ENCODE assay signal across 1 cellular context in genomic region chr1:207308451-207309190, GRCh38.
TF ChIP-seq lines count a peak whose summit lies in the region.

No MANE protein-coding gene starts in this region.

TF ChIP-seq in K562, 482 proteins besides CTCF, POLR2A, EP300 and RAD21 (continued from another document):
- TF ChIP-seq, protein P1, sequence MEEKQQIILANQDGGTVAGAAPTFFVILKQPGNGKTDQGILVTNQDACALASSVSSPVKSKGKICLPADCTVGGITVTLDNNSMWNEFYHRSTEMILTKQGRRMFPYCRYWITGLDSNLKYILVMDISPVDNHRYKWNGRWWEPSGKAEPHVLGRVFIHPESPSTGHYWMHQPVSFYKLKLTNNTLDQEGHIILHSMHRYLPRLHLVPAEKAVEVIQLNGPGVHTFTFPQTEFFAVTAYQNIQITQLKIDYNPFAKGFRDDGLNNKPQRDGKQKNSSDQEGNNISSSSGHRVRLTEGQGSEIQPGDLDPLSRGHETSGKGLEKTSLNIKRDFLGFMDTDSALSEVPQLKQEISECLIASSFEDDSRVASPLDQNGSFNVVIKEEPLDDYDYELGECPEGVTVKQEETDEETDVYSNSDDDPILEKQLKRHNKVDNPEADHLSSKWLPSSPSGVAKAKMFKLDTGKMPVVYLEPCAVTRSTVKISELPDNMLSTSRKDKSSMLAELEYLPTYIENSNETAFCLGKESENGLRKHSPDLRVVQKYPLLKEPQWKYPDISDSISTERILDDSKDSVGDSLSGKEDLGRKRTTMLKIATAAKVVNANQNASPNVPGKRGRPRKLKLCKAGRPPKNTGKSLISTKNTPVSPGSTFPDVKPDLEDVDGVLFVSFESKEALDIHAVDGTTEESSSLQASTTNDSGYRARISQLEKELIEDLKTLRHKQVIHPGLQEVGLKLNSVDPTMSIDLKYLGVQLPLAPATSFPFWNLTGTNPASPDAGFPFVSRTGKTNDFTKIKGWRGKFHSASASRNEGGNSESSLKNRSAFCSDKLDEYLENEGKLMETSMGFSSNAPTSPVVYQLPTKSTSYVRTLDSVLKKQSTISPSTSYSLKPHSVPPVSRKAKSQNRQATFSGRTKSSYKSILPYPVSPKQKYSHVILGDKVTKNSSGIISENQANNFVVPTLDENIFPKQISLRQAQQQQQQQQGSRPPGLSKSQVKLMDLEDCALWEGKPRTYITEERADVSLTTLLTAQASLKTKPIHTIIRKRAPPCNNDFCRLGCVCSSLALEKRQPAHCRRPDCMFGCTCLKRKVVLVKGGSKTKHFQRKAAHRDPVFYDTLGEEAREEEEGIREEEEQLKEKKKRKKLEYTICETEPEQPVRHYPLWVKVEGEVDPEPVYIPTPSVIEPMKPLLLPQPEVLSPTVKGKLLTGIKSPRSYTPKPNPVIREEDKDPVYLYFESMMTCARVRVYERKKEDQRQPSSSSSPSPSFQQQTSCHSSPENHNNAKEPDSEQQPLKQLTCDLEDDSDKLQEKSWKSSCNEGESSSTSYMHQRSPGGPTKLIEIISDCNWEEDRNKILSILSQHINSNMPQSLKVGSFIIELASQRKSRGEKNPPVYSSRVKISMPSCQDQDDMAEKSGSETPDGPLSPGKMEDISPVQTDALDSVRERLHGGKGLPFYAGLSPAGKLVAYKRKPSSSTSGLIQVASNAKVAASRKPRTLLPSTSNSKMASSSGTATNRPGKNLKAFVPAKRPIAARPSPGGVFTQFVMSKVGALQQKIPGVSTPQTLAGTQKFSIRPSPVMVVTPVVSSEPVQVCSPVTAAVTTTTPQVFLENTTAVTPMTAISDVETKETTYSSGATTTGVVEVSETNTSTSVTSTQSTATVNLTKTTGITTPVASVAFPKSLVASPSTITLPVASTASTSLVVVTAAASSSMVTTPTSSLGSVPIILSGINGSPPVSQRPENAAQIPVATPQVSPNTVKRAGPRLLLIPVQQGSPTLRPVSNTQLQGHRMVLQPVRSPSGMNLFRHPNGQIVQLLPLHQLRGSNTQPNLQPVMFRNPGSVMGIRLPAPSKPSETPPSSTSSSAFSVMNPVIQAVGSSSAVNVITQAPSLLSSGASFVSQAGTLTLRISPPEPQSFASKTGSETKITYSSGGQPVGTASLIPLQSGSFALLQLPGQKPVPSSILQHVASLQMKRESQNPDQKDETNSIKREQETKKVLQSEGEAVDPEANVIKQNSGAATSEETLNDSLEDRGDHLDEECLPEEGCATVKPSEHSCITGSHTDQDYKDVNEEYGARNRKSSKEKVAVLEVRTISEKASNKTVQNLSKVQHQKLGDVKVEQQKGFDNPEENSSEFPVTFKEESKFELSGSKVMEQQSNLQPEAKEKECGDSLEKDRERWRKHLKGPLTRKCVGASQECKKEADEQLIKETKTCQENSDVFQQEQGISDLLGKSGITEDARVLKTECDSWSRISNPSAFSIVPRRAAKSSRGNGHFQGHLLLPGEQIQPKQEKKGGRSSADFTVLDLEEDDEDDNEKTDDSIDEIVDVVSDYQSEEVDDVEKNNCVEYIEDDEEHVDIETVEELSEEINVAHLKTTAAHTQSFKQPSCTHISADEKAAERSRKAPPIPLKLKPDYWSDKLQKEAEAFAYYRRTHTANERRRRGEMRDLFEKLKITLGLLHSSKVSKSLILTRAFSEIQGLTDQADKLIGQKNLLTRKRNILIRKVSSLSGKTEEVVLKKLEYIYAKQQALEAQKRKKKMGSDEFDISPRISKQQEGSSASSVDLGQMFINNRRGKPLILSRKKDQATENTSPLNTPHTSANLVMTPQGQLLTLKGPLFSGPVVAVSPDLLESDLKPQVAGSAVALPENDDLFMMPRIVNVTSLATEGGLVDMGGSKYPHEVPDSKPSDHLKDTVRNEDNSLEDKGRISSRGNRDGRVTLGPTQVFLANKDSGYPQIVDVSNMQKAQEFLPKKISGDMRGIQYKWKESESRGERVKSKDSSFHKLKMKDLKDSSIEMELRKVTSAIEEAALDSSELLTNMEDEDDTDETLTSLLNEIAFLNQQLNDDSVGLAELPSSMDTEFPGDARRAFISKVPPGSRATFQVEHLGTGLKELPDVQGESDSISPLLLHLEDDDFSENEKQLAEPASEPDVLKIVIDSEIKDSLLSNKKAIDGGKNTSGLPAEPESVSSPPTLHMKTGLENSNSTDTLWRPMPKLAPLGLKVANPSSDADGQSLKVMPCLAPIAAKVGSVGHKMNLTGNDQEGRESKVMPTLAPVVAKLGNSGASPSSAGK (IDR thresholded peaks at IDR 0.05) = no peak
- no peak for TF ChIP-seq ZFX (CRISPR knock-in tag; IDR thresholded peaks at IDR 0.05)
- TF ChIP-seq NFRKB (IDR thresholded peaks at IDR 0.05; ENCODE audit: low read depth) = peak; percentile 58
- peak; percentile 59 for TF ChIP-seq BRD9 (IDR thresholded peaks at IDR 0.05; ENCODE audit: low read depth, partially characterized antibody)
- TF ChIP-seq PTBP1 (IDR thresholded peaks at IDR 0.05; ENCODE audit: low read depth, low read length) = no peak
- TF ChIP-seq, protein P2, sequence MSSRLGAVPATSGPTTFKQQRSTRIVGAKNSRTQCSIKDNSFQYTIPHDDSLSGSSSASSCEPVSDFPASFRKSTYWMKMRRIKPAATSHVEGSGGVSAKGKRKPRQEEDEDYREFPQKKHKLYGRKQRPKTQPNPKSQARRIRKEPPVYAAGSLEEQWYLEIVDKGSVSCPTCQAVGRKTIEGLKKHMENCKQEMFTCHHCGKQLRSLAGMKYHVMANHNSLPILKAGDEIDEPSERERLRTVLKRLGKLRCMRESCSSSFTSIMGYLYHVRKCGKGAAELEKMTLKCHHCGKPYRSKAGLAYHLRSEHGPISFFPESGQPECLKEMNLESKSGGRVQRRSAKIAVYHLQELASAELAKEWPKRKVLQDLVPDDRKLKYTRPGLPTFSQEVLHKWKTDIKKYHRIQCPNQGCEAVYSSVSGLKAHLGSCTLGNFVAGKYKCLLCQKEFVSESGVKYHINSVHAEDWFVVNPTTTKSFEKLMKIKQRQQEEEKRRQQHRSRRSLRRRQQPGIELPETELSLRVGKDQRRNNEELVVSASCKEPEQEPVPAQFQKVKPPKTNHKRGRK (tag; IDR thresholded peaks at IDR 0.05) = peak; percentile 44; the same call in 1 of the 2 replicates
- TF ChIP-seq EHMT2 (IDR thresholded peaks at IDR 0.05) = peak; percentile 20; the same call in 1 of the 2 replicates
- no peak for TF ChIP-seq CTBP1 (IDR thresholded peaks at IDR 0.05; ENCODE audit: borderline replicate concordance)
- TF ChIP-seq, protein P3, sequence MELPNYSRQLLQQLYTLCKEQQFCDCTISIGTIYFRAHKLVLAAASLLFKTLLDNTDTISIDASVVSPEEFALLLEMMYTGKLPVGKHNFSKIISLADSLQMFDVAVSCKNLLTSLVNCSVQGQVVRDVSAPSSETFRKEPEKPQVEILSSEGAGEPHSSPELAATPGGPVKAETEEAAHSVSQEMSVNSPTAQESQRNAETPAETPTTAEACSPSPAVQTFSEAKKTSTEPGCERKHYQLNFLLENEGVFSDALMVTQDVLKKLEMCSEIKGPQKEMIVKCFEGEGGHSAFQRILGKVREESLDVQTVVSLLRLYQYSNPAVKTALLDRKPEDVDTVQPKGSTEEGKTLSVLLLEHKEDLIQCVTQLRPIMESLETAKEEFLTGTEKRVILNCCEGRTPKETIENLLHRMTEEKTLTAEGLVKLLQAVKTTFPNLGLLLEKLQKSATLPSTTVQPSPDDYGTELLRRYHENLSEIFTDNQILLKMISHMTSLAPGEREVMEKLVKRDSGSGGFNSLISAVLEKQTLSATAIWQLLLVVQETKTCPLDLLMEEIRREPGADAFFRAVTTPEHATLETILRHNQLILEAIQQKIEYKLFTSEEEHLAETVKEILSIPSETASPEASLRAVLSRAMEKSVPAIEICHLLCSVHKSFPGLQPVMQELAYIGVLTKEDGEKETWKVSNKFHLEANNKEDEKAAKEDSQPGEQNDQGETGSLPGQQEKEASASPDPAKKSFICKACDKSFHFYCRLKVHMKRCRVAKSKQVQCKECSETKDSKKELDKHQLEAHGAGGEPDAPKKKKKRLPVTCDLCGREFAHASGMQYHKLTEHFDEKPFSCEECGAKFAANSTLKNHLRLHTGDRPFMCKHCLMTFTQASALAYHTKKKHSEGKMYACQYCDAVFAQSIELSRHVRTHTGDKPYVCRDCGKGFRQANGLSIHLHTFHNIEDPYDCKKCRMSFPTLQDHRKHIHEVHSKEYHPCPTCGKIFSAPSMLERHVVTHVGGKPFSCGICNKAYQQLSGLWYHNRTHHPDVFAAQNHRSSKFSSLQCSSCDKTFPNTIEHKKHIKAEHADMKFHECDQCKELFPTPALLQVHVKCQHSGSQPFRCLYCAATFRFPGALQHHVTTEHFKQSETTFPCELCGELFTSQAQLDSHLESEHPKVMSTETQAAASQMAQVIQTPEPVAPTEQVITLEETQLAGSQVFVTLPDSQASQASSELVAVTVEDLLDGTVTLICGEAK (IDR thresholded peaks at IDR 0.05) = 0 out of 2 replicates have a peak, but pooled peaks have one; percentile 16
- TF ChIP-seq, protein P3 (CRISPR knock-in tag; IDR thresholded peaks at IDR 0.05) = no peak
- TF ChIP-seq DMBX1 (CRISPR knock-in tag; IDR thresholded peaks at IDR 0.05; ENCODE audit: borderline replicate concordance) = peak; percentile 48; the same call in 1 of the 2 replicates
- TF ChIP-seq PREB (CRISPR knock-in tag; IDR thresholded peaks at IDR 0.05) = no peak
- 0 out of 2 replicates have a peak, but pooled peaks have one; percentile 15 for TF ChIP-seq KLF6 (CRISPR knock-in tag; IDR thresholded peaks at IDR 0.05; ENCODE audit: borderline replicate concordance)
- no peak for TF ChIP-seq PHF20 (IDR thresholded peaks at IDR 0.05; ENCODE audit: partially characterized antibody)
- 0 out of 2 replicates have a peak, but pooled peaks have one; percentile 24 for TF ChIP-seq ZNF23 (CRISPR knock-in tag; IDR thresholded peaks at IDR 0.05)
- no peak for TF ChIP-seq ZNF717 (CRISPR knock-in tag; IDR thresholded peaks at IDR 0.05)
- TF ChIP-seq SRSF9 (IDR thresholded peaks at IDR 0.05; ENCODE audit: borderline replicate concordance, low read depth, low read length) = no peak
